ENCODE assay signal across 8 cellular contexts in the genomic region with DNA sequence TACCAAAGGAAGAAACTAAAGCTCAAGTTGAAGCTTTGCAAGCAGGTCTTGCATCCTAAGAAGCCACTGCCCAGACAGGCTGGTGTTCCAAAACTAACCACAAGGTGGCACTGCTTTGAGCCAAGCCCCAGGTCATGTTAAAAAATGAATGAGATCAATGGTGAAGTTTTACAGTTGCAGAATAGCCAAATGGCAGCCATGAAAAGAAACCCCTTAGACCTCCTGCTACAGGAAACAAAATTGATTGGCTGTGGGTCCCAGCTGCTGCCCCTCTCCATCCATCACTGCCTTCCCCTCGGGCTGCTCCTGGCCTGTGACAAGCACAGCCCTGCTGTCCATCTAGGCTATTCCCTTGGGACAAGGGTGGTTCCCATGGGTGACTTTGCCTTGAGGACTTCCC. TPM values are rescaled to one million over a fixed set of nuclear protein-coding genes. Genes with fewer than 3 reads are reported as not detected.
DNase-seq lines count a peak whose midpoint lies in the region; ATAC-seq and TF ChIP-seq lines count a peak whose summit lies in the region.

No MANE protein-coding gene starts in this region.

- H3K4me1 ChIP-seq in lung (ENCODE audit: control insufficient read depth in 2 of 2, insufficient read depth in 2 of 2, low read length in 2 of 2), result peaks cover 0 to 3% of the 10 kb centered on the region in 2 donors

- TF ChIP-seq CTCF in GM12864 (IDR thresholded peaks at IDR 0.05; ENCODE audit: low read depth, low read length, missing control alignments), result peak; percentile 87
- peak; percentile 73 for TF ChIP-seq CTCF in coronary artery (IDR thresholded peaks at IDR 0.05)
- peak; percentile 60 for TF ChIP-seq CTCF in lung (IDR thresholded peaks at IDR 0.05; ENCODE audit: control extremely low read depth, extremely low read depth)

- ATAC-seq in HG02678 (IDR thresholded peaks at IDR 0.05; ENCODE audit: unreplicated experiment) (peak; percentile 43), lung (ENCODE audit: insufficient read depth, low FRiP score) (no peak)

- 65 to 85% methylated on average over 1 of the region's 1 CpG for WGBS in lung, 2 donors

- no peak overlapping the region for H3K27ac ChIP-seq in coronary artery
- no peak overlapping the region for H3K27ac ChIP-seq in lung (ENCODE audit: low read depth in 1 of 2, low read length in 1 of 2)

- H3K36me3 ChIP-seq in lung (ENCODE audit: control insufficient read depth in 2 of 2, insufficient read depth in 2 of 2, low read length in 2 of 2), result peaks cover 0 to 5% of the 10 kb centered on the region in 2 donors

- no peaks in the 10 kb centered on the region for H3K9me3 ChIP-seq in lung (ENCODE audit: control insufficient read depth in 2 of 2, insufficient read depth in 1 of 2, low read length in 1 of 2)

- H3K4me3 ChIP-seq in GM12864 (ENCODE audit: low read depth, low read length), result no peak overlapping the region
- H3K4me3 ChIP-seq in coronary artery, result no peak overlapping the region
- no peak overlapping the region for H3K4me3 ChIP-seq in lung

- peak; percentile 82 for DNase-seq in GM12864 (ENCODE audit: low read depth)
- DNase-seq in NCI-H2196 treated with DMSO at 0.1 percent for 48 hours (lab: John Stamatoyannopoulos, UW; ENCODE audit: unreplicated experiment), result peak; percentile 9
- DNase-seq in activated CD4-positive, alpha-beta T cell treated with anti-CD3 and anti-CD28 coated beads for 48 hours, result peak; percentile 89
- no peak for DNase-seq in coronary artery (ENCODE audit: low spot score)
- peak; percentile 76 for DNase-seq in lung (ENCODE audit: low spot score)
- DNase-seq in stimulated activated CD8-positive, alpha-beta memory T cell treated with anti-CD3 and anti-CD28 coated beads, Interleukin-15, amount 100 ng/mL, for 4 hours (ENCODE audit: low read depth in 2 of 2), result peak; percentile 30 to 53
- no peak for DNase-seq in NCI-H774 (lab: John Stamatoyannopoulos, UW)

- no peaks in the 10 kb centered on the region for H3K27me3 ChIP-seq in lung (ENCODE audit: control insufficient read depth, insufficient read depth)

RNA-seq across cellular contexts. Expression of a gene that starts 20.7 kb away (rescaled TPM):
- 10 to 100 TPM; 16.4 to 30.2 TPM for total RNA-seq in lung
- 1 to 10 TPM; 6.9 to 7.7 TPM for polyA plus RNA-seq in lung

RNA-seq across cellular contexts. Expression of a gene that starts 47.5 kb away (rescaled TPM):
- 10 to 100 TPM; 14.3 to 25.9 TPM for total RNA-seq in lung
- polyA plus RNA-seq in lung, result 10 to 100 TPM; 10.6 to 12.5 TPM

RNA-seq across cellular contexts. Expression of a gene that starts 47.7 kb away (rescaled TPM):
- total RNA-seq in lung, result under 1 TPM; 0.63 to 0.67 TPM
- under 1 TPM; 0.14 to 0.62 TPM for polyA plus RNA-seq in lung

Comparison
In these comparisons a context has a peak if more than half of its experiments do, and no peak if none do; other contexts are left out.
1. DNase-seq: peak in GM12864 (single experiment), NCI-H2196 treated with DMSO at 0.1 percent for 48 hours (single experiment), activated CD4-positive, alpha-beta T cell treated with anti-CD3 and anti-CD28 coated beads for 48 hours (single experiment), lung (single experiment) and stimulated activated CD8-positive, alpha-beta memory T cell treated with anti-CD3 and anti-CD28 coated beads, Interleukin-15, amount 100 ng/mL, for 4 hours (2 of 2); none in coronary artery (single experiment) and NCI-H774 (single experiment).
2. Peak in every context shown above with its lines, with median percentiles within 50 percentile points of each other: CTCF ChIP-seq.